ENCODE assay signal across 25 cellular contexts in the genomic region with DNA sequence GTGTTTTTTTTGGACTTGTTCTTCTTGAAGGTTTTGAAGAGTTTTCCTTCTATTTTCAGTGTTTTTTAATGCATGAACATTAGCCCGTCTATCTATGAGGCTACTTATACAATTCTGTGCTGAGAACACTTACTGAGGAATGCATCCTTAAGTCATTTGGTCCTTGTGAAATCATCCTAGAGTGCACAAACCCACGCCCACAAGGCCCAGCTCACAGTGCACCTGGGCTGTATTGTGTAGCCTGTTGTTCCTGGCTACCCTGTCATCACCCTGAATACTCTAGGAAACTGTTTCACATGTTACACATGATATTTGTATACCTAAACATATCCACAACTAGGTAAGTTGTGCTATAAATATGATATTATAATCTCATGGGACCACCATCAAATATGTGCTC.
"Had no signal": no experiment of that assay in that cellular context is flagged by ENCODE, and none has a peak within 500 bp of the region (broad histone marks: within the 10 kb centered on the region; RNA-seq: fewer than 3 reads in every experiment).

No MANE protein-coding gene starts in this region.

- DNase-seq: activated CD4-positive, alpha-beta memory T cell treated with anti-CD3 and anti-CD28 coated beads for 36 hours; activated CD4-positive, alpha-beta T cell treated with anti-CD3 and anti-CD28 coated beads, Interleukin-2, amount 10 ng/mL, durations not matched to agents 7 days and 5 days; activated CD4-positive, CD25-positive, alpha-beta regulatory T cell; activated CD8-positive, alpha-beta memory T cell treated with anti-CD3 and anti-CD28 coated beads for 24 hours; activated effector memory CD4-positive, alpha-beta T cell treated with anti-CD3 and anti-CD28 coated beads, Interleukin-2, amount 50 U/mL, for 16 hours; activated naive CD4-positive, alpha-beta T cell treated with Interleukin-2 at 50 U/mL for 16 hours; activated T-cell treated with anti-CD3 and anti-CD28 coated beads, Interleukin-2, amount 50 U/mL, for 4 hours; caudate nucleus; Karpas-422; MM.1S; NCI-H1105; NCI-H1436; NCI-H187; NCI-H2081; NCI-H526 treated with DMSO at 0.1 percent for 48 hours; NCI-H82; OCI-M1; Right ventricle myocardium superior; RPMI8226; SJCRH30; SK-N-SH; T-helper 1 cell had no signal

- H3K36me3 ChIP-seq: SJCRH30 had no signal

- H3K4me1 ChIP-seq: SJCRH30 had no signal

- ATAC-seq: activated T-cell treated with anti-CD3 and anti-CD28 coated beads, Interleukin-2, amount 50 U/mL, for 4 hours; K562; Panc1 had no signal

- H3K4me3 ChIP-seq: K562, SJCRH30 had no signal

- H3K27ac ChIP-seq: SJCRH30, VCaP had no signal

- H3K9me3 ChIP-seq: SJCRH30, SK-N-SH had no signal

- H3K27me3 ChIP-seq: SJCRH30 had no signal
